13 cellular contexts compared by ENCODE assay signal in genomic region chr14:90548455-90548854, GRCh38.
"Had no signal": no experiment of that assay in that cellular context is flagged by ENCODE, and none has a peak within 500 bp of the region (broad histone marks: within the 10 kb centered on the region; RNA-seq: fewer than 3 reads in every experiment).

No MANE protein-coding gene starts in this region.

- H3K4me1 Mint-ChIP-seq: activated naive CD8-positive, alpha-beta T cell treated with anti-CD3 and anti-CD28 coated beads, Interleukin-2, amount 10 ng/mL, durations not matched to agents 7 days and 5 days; natural killer cell had no signal

- H3K36me3 Mint-ChIP-seq: activated naive CD8-positive, alpha-beta T cell treated with anti-CD3 and anti-CD28 coated beads, Interleukin-2, amount 10 ng/mL, durations not matched to agents 7 days and 5 days; natural killer cell had no signal

- H3K4me1 ChIP-seq: foreskin keratinocyte had no signal

- H3K27ac Mint-ChIP-seq: activated naive CD8-positive, alpha-beta T cell treated with anti-CD3 and anti-CD28 coated beads, Interleukin-2, amount 10 ng/mL, durations not matched to agents 7 days and 5 days; natural killer cell; stimulated activated naive CD8-positive, alpha-beta T cell treated with anti-CD3 and anti-CD28 coated beads, Interleukin-15, Interleukin-2, amounts not matched to agents 100 ng/mL and 50 ng/mL, for 24 hours had no signal

- H3K27ac ChIP-seq: foreskin keratinocyte, psoas muscle, thyroid gland had no signal

- DNase-seq: activated CD4-positive, alpha-beta T cell treated with anti-CD3 and anti-CD28 coated beads, Interleukin-2, amount 50 U/mL, for 4 hours; activated gamma-delta T cell treated with Interleukin-2 at 50 U/mL for 16 hours; activated naive CD8-positive, alpha-beta T cell treated with anti-CD3 and anti-CD28 coated beads, Interleukin-2, amount 10 ng/mL, durations not matched to agents 7 days and 5 days; activated T-cell treated with anti-CD3 and anti-CD28 coated beads, Interleukin-2, amount 50 U/mL, for 1 hour; foreskin keratinocyte; mammary epithelial cell; natural killer cell; occipital lobe; psoas muscle; stimulated activated CD4-positive, alpha-beta T cell treated with anti-CD3 and anti-CD28 coated beads, Interleukin-15, amount 100 ng/mL, for 24 hours; stimulated activated CD4-positive, alpha-beta T cell treated with anti-CD3 and anti-CD28 coated beads, Interleukin-4, amount 100 ng/mL, for 24 hours had no signal

- H3K36me3 ChIP-seq: thyroid gland had no signal

- H3K9me3 ChIP-seq: psoas muscle, thyroid gland had no signal

- H3K4me3 Mint-ChIP-seq: activated naive CD8-positive, alpha-beta T cell treated with anti-CD3 and anti-CD28 coated beads, Interleukin-2, amount 10 ng/mL, durations not matched to agents 7 days and 5 days; natural killer cell; stimulated activated naive CD8-positive, alpha-beta T cell treated with anti-CD3 and anti-CD28 coated beads, Interleukin-15, Interleukin-2, amounts not matched to agents 100 ng/mL and 50 ng/mL, for 24 hours had no signal

- H3K27me3 ChIP-seq: foreskin keratinocyte, thyroid gland had no signal

- H3K4me3 ChIP-seq: psoas muscle, thyroid gland had no signal

- H3K27me3 Mint-ChIP-seq: stimulated activated naive CD8-positive, alpha-beta T cell treated with anti-CD3 and anti-CD28 coated beads, Interleukin-15, Interleukin-2, amounts not matched to agents 100 ng/mL and 50 ng/mL, for 24 hours had no signal

- H3K9me3 Mint-ChIP-seq: activated naive CD8-positive, alpha-beta T cell treated with anti-CD3 and anti-CD28 coated beads, Interleukin-2, amount 10 ng/mL, durations not matched to agents 7 days and 5 days; natural killer cell; stimulated activated naive CD8-positive, alpha-beta T cell treated with anti-CD3 and anti-CD28 coated beads, Interleukin-15, Interleukin-2, amounts not matched to agents 100 ng/mL and 50 ng/mL, for 24 hours had no signal
